In the genomic region with DNA sequence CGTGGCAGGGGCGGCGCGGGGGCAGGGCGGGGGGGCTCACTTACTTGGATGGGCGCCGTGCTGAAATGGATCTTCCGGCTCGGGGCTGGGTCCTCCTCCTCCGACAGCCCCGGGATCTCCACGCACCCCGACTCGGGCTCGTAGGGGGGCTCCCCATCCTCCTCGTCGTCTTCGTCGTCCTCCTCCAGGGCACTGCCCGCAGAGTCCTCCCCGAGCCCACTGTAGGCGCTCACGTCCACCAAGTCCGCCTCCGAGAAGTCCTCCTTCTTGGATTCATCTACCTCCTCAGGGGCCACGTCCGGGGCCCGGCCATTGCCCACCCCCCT, we compare ENCODE assay signal across 9 cellular contexts. TPM values are rescaled to one million over a fixed set of nuclear protein-coding genes. Genes with fewer than 3 reads are reported as not detected.
DNase-seq lines count a peak whose midpoint lies in the region; ATAC-seq and TF ChIP-seq lines count a peak whose summit lies in the region.
"Had no signal": no experiment of that assay in that cellular context is flagged by ENCODE, and none has a peak within 500 bp of the region (broad histone marks: within the 10 kb centered on the region; RNA-seq: fewer than 3 reads in every experiment).

No MANE protein-coding gene starts in this region.

- peaks cover 54% of the 10 kb centered on the region for H3K4me1 ChIP-seq in SJSA1 (replicated peaks)

- DNase-seq in SJSA1 (ENCODE audit: low read depth in 1 of 2, low spot score in 2 of 2) (peak in 1 of 2 experiments; percentile 61), fibroblast of pulmonary artery (ENCODE audit: low read depth) (no peak), skeletal muscle cell (ENCODE audit: low read depth) (no peak), ACHN (no peak), SHP77 treated with DMSO at 0.1 percent for 48 hours (lab: John Stamatoyannopoulos, UW) (no peak)
- no peak for DNase-seq in activated effector memory CD4-positive, alpha-beta T cell treated with anti-CD3 and anti-CD28 coated beads, Interleukin-2, amount 50 U/mL, for 16 hours
- DNase-seq: NCI-H187 had no signal

- H3K4me3 ChIP-seq in SJSA1 (peak overlapping the region; percentile 88), fibroblast of pulmonary artery (replicated peaks; ENCODE audit: low read depth, low read length) (peak overlapping the region; percentile 81), skeletal muscle cell (ENCODE audit: low read depth, low read length) (peak overlapping the region; percentile 68)

- TF ChIP-seq CTCF in fibroblast of pulmonary artery (IDR thresholded peaks at IDR 0.05; ENCODE audit: low read length, missing control alignments): no peak

- H3K9me3 ChIP-seq in SJSA1 (replicated peaks): no peaks in the 10 kb centered on the region

- no peaks in the 10 kb centered on the region for H3K27me3 ChIP-seq in SJSA1 (replicated peaks)

- H3K36me3 ChIP-seq in SJSA1: peaks cover 62% of the 10 kb centered on the region

- ATAC-seq in GM18867 (IDR thresholded peaks at IDR 0.05; ENCODE audit: unreplicated experiment) (peak; percentile 3), HG03045 (IDR thresholded peaks at IDR 0.05; ENCODE audit: unreplicated experiment) (no peak)

- H3K27ac ChIP-seq in SJSA1: peak overlapping the region; percentile 39

- in situ Hi-C loops in ACHN (cut with HindIII; ENCODE audit: low pct_ligation_motif_present, low pct_unique_long_range_greater_than_20kb, low sequenced_read_pairs): no loop called here

RNA-seq across cellular contexts. Expression of gene PPP1R9B, which starts 1.4 kb away (rescaled TPM):
- 69.4 and 70.1 TPM in 2 replicates for total RNA-seq in SJSA1 (2014; rRNA removed; shearing (Covaris generic))

RNA-seq across cellular contexts. Expression of gene SGCA, which starts 16.7 kb away (rescaled TPM):
- total RNA-seq in SJSA1 (2014; rRNA removed; shearing (Covaris generic)): 2.4 TPM in 1 of 2 replicates, not detected in the other

RNA-seq across cellular contexts. Expression of gene SAMD14, which starts 19.1 kb away (rescaled TPM):
- 0.11 TPM in 1 of 2 replicates, not detected in the other for total RNA-seq in SJSA1 (2014; rRNA removed; shearing (Covaris generic))

RNA-seq across cellular contexts. Expression of gene COL1A1, which starts 52.4 kb away (rescaled TPM):
- 957 and 2,133 TPM in 2 replicates for total RNA-seq in SJSA1 (2014; rRNA removed; shearing (Covaris generic))

RNA-seq across cellular contexts. Expression of gene PDK2, which starts 53.9 kb away (rescaled TPM):
- total RNA-seq in SJSA1 (2014; rRNA removed; shearing (Covaris generic)): 22.2 and 25.3 TPM in 2 replicates
